ENCODE assay signal across 24 cellular contexts in the genomic region with DNA sequence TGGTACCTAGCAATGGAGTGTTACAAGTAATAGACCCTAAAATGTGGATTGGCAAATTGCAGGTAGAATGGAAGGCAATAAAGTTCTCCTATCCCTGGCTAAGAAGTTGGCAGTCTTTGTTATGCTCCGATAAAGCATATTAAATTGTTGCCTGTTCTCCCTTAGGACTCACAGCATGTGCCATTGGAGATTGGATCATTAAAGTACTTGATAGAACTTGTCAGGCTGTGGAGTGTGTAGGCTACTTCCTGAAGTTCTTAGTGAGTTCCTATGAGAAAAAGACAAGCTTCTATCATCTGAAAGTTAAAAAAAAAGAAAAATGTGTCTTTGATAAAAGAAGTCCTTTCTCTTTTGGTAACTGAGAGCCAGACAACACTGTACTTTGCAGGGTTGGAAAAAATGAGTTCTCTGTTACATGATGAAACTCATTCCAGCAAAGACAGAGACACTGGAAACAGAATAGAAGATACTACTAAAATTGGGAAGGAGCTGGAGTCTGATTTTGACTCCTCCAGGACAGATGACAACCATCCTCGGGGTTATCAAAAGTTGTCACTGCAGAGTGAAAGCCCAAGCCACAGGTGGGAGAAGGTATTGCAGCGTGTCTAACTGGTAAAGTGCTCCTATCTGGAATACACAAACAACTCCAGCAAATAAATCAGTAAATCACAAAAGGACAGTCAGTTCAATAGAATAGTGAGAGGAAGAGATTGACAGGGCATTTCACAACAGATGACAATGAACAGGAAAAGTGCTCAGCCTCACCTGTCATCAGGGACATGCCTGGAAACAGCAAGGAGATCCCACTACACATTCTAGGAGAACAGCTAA.
DNase-seq lines count a peak whose midpoint lies in the region; ATAC-seq and TF ChIP-seq lines count a peak whose summit lies in the region.
"Had no signal": no experiment of that assay in that cellular context is flagged by ENCODE, and none has a peak within 500 bp of the region (broad histone marks: within the 10 kb centered on the region; RNA-seq: fewer than 3 reads in every experiment).

No MANE protein-coding gene starts in this region.

- TF ChIP-seq CTCF in cardiac fibroblast (IDR thresholded peaks at IDR 0.05; ENCODE audit: low read depth, low read length) (peak; percentile 13), neural cell (IDR thresholded peaks at IDR 0.05; ENCODE audit: poor library complexity, severe bottlenecking) (peak; percentile 16), lower lobe of right lung (IDR thresholded peaks at IDR 0.05) (no peak)

- intact Hi-C loops in lower lobe of right lung (cut with DNase I): no loop called here

- H4K20me1 ChIP-seq in neural cell (ENCODE audit: insufficient read depth): no peaks in the 10 kb centered on the region

- H3K27ac ChIP-seq in neural cell (ENCODE audit: low read length): no peak overlapping the region
- no peak overlapping the region for H3K27ac ChIP-seq in lower lobe of right lung
- H3K27ac ChIP-seq: C4-2B, gastroesophageal sphincter, PC-9, right atrium auricular region, tibial nerve had no signal

- TF ChIP-seq EP300 in neural cell (conservative IDR thresholded peaks at IDR 0.05; ENCODE audit: poor library complexity, severe bottlenecking): peak; percentile 59

- H3K4me1 ChIP-seq in lower lobe of right lung: no peaks in the 10 kb centered on the region
- H3K4me1 ChIP-seq: gastroesophageal sphincter, right atrium auricular region, tibial nerve had no signal

- H3F3A ChIP-seq in neural cell (ENCODE audit: insufficient read depth, low read length, poor library complexity, severe bottlenecking): no peaks in the 10 kb centered on the region

- H3K9me3 ChIP-seq in neural cell (ENCODE audit: low read length) (no peaks in the 10 kb centered on the region), lower lobe of right lung (no peaks in the 10 kb centered on the region)
- H3K9me3 ChIP-seq: gastroesophageal sphincter, right atrium auricular region, tibial nerve had no signal

- no peaks in the 10 kb centered on the region for H3K27me3 ChIP-seq in neural cell (ENCODE audit: insufficient read depth, low read depth, low read length)
- H3K27me3 ChIP-seq in lower lobe of right lung (ENCODE audit: low read depth): no peaks in the 10 kb centered on the region
- H3K27me3 ChIP-seq: gastroesophageal sphincter, right atrium auricular region, tibial nerve had no signal

- H3K4me2 ChIP-seq in neural cell (ENCODE audit: low read length): no peak overlapping the region
- H3K4me2 ChIP-seq: PC-9 had no signal

- TF ChIP-seq RAD21 in neural cell (conservative IDR thresholded peaks at IDR 0.05): no peak

- no peaks in the 10 kb centered on the region for H3K79me2 ChIP-seq in neural cell (replicated peaks; ENCODE audit: insufficient read depth, low read length)

- H3K36me3 ChIP-seq in neural cell (ENCODE audit: insufficient read depth, low read length) (no peaks in the 10 kb centered on the region), lower lobe of right lung (no peaks in the 10 kb centered on the region)
- H3K36me3 ChIP-seq: gastroesophageal sphincter, right atrium auricular region, tibial nerve had no signal

- no peak overlapping the region for H2AFZ ChIP-seq in neural cell (ENCODE audit: low read depth, low read length)
- H2AFZ ChIP-seq: PC-9 had no signal

- H3K4me3 ChIP-seq in cardiac fibroblast (replicated peaks in 1 of 2; ENCODE audit: low read depth in 2 of 2, low read length in 2 of 2) (no peak overlapping the region), neural cell (ENCODE audit: low read length) (no peak overlapping the region), lower lobe of right lung (no peak overlapping the region)
- H3K4me3 ChIP-seq: gastroesophageal sphincter, PC-9, right atrium auricular region, tibial nerve had no signal

- no peak for ATAC-seq in lower lobe of right lung
- ATAC-seq: activated CD4-positive, alpha-beta T cell treated with anti-CD3 and anti-CD28 coated beads for 36 hours; activated CD8-positive, alpha-beta memory T cell treated with anti-CD3 and anti-CD28 coated beads, Interleukin-2, amount 10 ng/mL, durations not matched to agents 7 days and 5 days; activated T-helper 17 cell treated with anti-CD3 and anti-CD28 coated beads, Interleukin-2, amount 50 U/mL, for 72 hours; gastroesophageal sphincter; left colon had no signal

- DNase-seq in NCI-H146 treated with DMSO at 0.1 percent for 48 hours (lab: John Stamatoyannopoulos, UW; ENCODE audit: unreplicated experiment) (peak; percentile 37), NCI-H146 (lab: John Stamatoyannopoulos, UW) (no peak), NCI-H345 (lab: John Stamatoyannopoulos, UW) (peak; percentile 54), cardiac fibroblast (ENCODE audit: low read depth in 2 of 2) (no peak), cerebellum (ENCODE audit: low spot score) (no peak), lower lobe of right lung (no peak)
- DNase-seq in activated effector memory CD4-positive, alpha-beta T cell treated with anti-CD3 and anti-CD28 coated beads, Interleukin-2, amount 50 U/mL, for 16 hours: no peak
- DNase-seq: activated CD4-positive, alpha-beta T cell treated with anti-CD3 and anti-CD28 coated beads for 36 hours; activated CD8-positive, alpha-beta memory T cell treated with anti-CD3 and anti-CD28 coated beads, Interleukin-2, amount 10 ng/mL, durations not matched to agents 7 days and 5 days; cerebellar nuclear complex; GOT3; IMR-90; left colon; NCI-H2081 treated with DMSO at 0.1 percent for 48 hours; NCI-H526 treated with DMSO at 0.1 percent for 48 hours; nucleus accumbens; PC-9; stimulated activated naive CD4-positive, alpha-beta T cell treated with Interleukin-2 at 50 U/mL for 16 hours had no signal

- no peaks in the 10 kb centered on the region for H3K9me2 ChIP-seq in neural cell (ENCODE audit: insufficient read depth, low read length)

- no peak overlapping the region for H3K9ac ChIP-seq in neural cell (ENCODE audit: low read length)

TF ChIP-seq in neural cell, 6 proteins besides CTCF, POLR2A, EP300 and RAD21:
- TF ChIP-seq MXI1 (conservative IDR thresholded peaks at IDR 0.05; ENCODE audit: poor library complexity, severe bottlenecking): no peak
- no peak for TF ChIP-seq SMC3 (conservative IDR thresholded peaks at IDR 0.05; ENCODE audit: poor library complexity)
- TF ChIP-seq POLR2AphosphoS5 (IDR thresholded peaks at IDR 0.05): peak; percentile 19

Comparison
In these comparisons a context has a peak if more than half of its experiments do, and no peak if none do; other contexts are left out.
1. DNase-seq: peak in NCI-H146 treated with DMSO at 0.1 percent for 48 hours (single experiment) and NCI-H345 (single experiment); none in NCI-H146 (single experiment), cardiac fibroblast (0 of 2), cerebellum (single experiment), activated effector memory CD4-positive, alpha-beta T cell treated with anti-CD3 and anti-CD28 coated beads, Interleukin-2, amount 50 U/mL, for 16 hours (single experiment) and lower lobe of right lung (single experiment).